Comparison of ENCODE assay signal across 8 cellular contexts in genomic region chr6:33455051-33455450, GRCh38. TPM values are rescaled to one million over a fixed set of nuclear protein-coding genes. Genes with fewer than 3 reads are reported as not detected.
DNase-seq lines count a peak whose midpoint lies in the region; ATAC-seq and TF ChIP-seq lines count a peak whose summit lies in the region.

No MANE protein-coding gene starts in this region.

- peaks cover 3% of the 10 kb centered on the region for H3K36me3 Mint-ChIP-seq in chondrocyte (ENCODE audit: low read depth)

- TF ChIP-seq CTCF in chondrocyte (IDR thresholded peaks at IDR 0.05) = no peak

- peaks cover 13% of the 10 kb centered on the region for H3K79me2 ChIP-seq in ACC112 (ENCODE audit: control insufficient read depth, insufficient read depth, low read length, unreplicated experiment)

- H3K4me3 Mint-ChIP-seq in chondrocyte (ENCODE audit: unreplicated experiment) = peak overlapping the region; percentile 95

- no peaks in the 10 kb centered on the region for H3K27me3 Mint-ChIP-seq in chondrocyte (ENCODE audit: low read depth)

- H3K9ac ChIP-seq in HUES64 (ENCODE audit: low read depth, low read length) (peak overlapping the region; percentile 81), muscle layer of colon (ENCODE audit: low read length) (peak overlapping the region; percentile 68)

- no peak for ATAC-seq in GM21717 (IDR thresholded peaks at IDR 0.05; ENCODE audit: unreplicated experiment)

- DNase-seq in chondrocyte (ENCODE audit: low spot score) (no peak), SKM-1 treated with dmso at 0.1 percent for 144 hours (lab: John Stamatoyannopoulos, UW; ENCODE audit: unreplicated experiment) (no peak), NCI-H1694 (lab: John Stamatoyannopoulos, UW) (no peak), germinal center (ENCODE audit: low spot score) (no peak)

- H3K36me3 ChIP-seq in ACC112 (ENCODE audit: insufficient read depth, low read length) (peaks cover 11% of the 10 kb centered on the region; the same call in 1 of the 2 replicates), HUES64 (ENCODE audit: insufficient read depth, low read length) (peaks cover 39% of the 10 kb centered on the region), muscle layer of colon (ENCODE audit: insufficient read depth, low read length) (peaks cover 13% of the 10 kb centered on the region)

- peaks cover 25% of the 10 kb centered on the region for H3K4me1 Mint-ChIP-seq in chondrocyte (ENCODE audit: low read depth)

- no peaks in the 10 kb centered on the region for H3K9me3 ChIP-seq in HUES64 (ENCODE audit: insufficient read depth, low read depth, low read length)
- no peaks in the 10 kb centered on the region for H3K9me3 ChIP-seq in muscle layer of colon (ENCODE audit: low read length)

- peak overlapping the region; percentile 16 for H2AFZ ChIP-seq in ACC112 (ENCODE audit: low read length, unreplicated experiment)

- no peak overlapping the region for H3K27ac ChIP-seq in ACC112 (ENCODE audit: low read depth, low read length)
- 0 out of 2 replicates have a peak overlapping the region, but pooled peaks have one; percentile 50 for H3K27ac ChIP-seq in HUES64 (ENCODE audit: low read depth, low read length)
- H3K27ac ChIP-seq in muscle layer of colon (ENCODE audit: low read depth, low read length) = no peak overlapping the region

- H3K4me3 ChIP-seq in ACC112 (ENCODE audit: low read depth, low read length) (peak overlapping the region; percentile 88), HUES64 (ENCODE audit: low read length) (peak overlapping the region; percentile 82), muscle layer of colon (ENCODE audit: low read depth in 1 of 2, low read length in 2 of 2) (peak overlapping the region; percentile 62 to 94)

- peaks cover 8% of the 10 kb centered on the region for H3K4me1 ChIP-seq in ACC112 (ENCODE audit: control insufficient read depth, insufficient read depth, low read length, unreplicated experiment)
- no peaks in the 10 kb centered on the region for H3K4me1 ChIP-seq in HUES64 (ENCODE audit: insufficient read depth, low read length)
- peaks cover 13% of the 10 kb centered on the region for H3K4me1 ChIP-seq in muscle layer of colon (ENCODE audit: insufficient read depth, low read length)

- peaks cover 2% of the 10 kb centered on the region for H3K9me3 Mint-ChIP-seq in chondrocyte (ENCODE audit: low read depth)

- no peaks in the 10 kb centered on the region for H3K27me3 ChIP-seq in ACC112 (ENCODE audit: insufficient read depth, low read length)
- H3K27me3 ChIP-seq in HUES64 (ENCODE audit: insufficient read depth, low read length) = no peaks in the 10 kb centered on the region
- no peaks in the 10 kb centered on the region for H3K27me3 ChIP-seq in muscle layer of colon (ENCODE audit: control insufficient read depth in 1 of 2, insufficient read depth in 2 of 2, low read length in 2 of 2)

- H3K27ac Mint-ChIP-seq in chondrocyte (ENCODE audit: unreplicated experiment) = no peak overlapping the region

- 56% methylated on average over 16 of the region's 16 CpGs for WGBS in HUES64

RNA-seq across cellular contexts. Expression of gene ZBTB9, which starts 0.7 kb away (rescaled TPM):
- polyA plus RNA-seq in HUES64 (2013, experiment 1 of 2) = 20.3 TPM
- 16.4 TPM for polyA plus RNA-seq in HUES64 (2013, experiment 2 of 2)
- 6.8 to 7.8 TPM (median 7.1 TPM) in 3 replicates for total RNA-seq in chondrocyte

RNA-seq across cellular contexts. Expression of gene SYNGAP1, which starts 35.2 kb away (rescaled TPM):
- 51.5 TPM for polyA plus RNA-seq in HUES64 (2013, experiment 1 of 2)
- 50.1 TPM for polyA plus RNA-seq in HUES64 (2013, experiment 2 of 2)
- 24.2 to 32.6 TPM (median 24.7 TPM) in 3 replicates for total RNA-seq in chondrocyte

RNA-seq across cellular contexts. Expression of gene CUTA, which starts 37.1 kb away (rescaled TPM):
- polyA plus RNA-seq in HUES64 (2013, experiment 1 of 2) = 210 TPM
- polyA plus RNA-seq in HUES64 (2013, experiment 2 of 2) = 234 TPM
- total RNA-seq in chondrocyte = 204 to 241 TPM (median 218 TPM) in 3 replicates

RNA-seq across cellular contexts. Expression of gene PHF1, which starts 44.2 kb away (rescaled TPM):
- polyA plus RNA-seq in HUES64 (2013, experiment 1 of 2) = 34.9 TPM
- 39.5 TPM for polyA plus RNA-seq in HUES64 (2013, experiment 2 of 2)
- total RNA-seq in chondrocyte = 39.0 to 43.2 TPM (median 42.7 TPM) in 3 replicates
